ENCODE assay signal across 13 cellular contexts in the genomic region with DNA sequence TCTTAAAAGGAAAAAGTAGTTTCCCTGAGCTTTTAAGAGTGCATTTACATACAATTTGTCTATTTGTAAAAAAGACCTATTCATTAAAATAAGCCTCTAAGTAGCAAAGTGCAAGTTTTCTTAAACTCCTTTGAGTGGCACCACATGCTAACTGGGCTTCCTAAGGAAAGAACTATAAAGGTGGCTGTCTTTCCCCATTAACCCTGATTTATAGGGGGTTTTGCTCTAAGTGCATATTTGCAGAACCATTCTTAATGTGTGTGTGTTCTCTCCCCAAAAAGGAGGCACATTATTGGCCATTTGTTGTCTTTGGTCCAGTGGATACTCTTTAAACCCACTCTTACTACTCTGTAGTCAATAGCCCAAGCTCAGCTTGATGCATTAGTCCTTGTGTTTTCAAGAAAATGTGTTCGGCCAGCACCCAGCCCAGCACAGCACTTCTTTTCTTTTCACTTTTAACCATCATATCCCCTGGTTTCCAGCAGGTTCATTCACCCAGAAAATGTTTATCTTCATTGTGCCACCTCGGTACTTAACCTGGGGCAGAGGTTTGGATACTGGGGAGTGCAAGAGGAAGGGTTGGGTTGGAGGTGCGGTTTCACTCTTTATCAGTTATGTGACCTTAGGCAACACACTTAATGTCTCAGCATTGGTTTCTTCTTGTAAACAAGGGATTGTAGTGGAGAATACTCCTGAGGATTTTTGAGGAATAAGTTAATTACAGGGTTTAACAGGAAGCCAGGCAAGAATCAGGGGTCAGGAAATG.
A peak's percentile ranks its signal among the peaks of the same experiment; 100 is the strongest.
DNase-seq lines count a peak whose midpoint lies in the region; ATAC-seq and TF ChIP-seq lines count a peak whose summit lies in the region.
"Had no signal": no experiment of that assay in that cellular context is flagged by ENCODE, and none has a peak within 500 bp of the region (broad histone marks: within the 10 kb centered on the region; RNA-seq: fewer than 3 reads in every experiment).

No MANE protein-coding gene starts in this region.

- H3K27ac ChIP-seq in HEK293 (ENCODE audit: extremely low read depth, low read depth, low read length) (peak overlapping the region; percentile 12; the same call in 1 of the 2 replicates), RWPE1 (no peak overlapping the region), gastroesophageal sphincter (peak overlapping the region in 3 of 4 donors; percentile 59 to 67 (median 63)), gastrocnemius medialis (peak overlapping the region in 3 of 4 donors; percentile 77 to 84 (median 83))

- in situ Hi-C loops in gastrocnemius medialis (cut with MboI; ENCODE audit: low sequenced_read_pairs in 4 of 4): no loop called here

- H3K4me3 ChIP-seq in HEK293 (ENCODE audit: low read depth, low read length) (no peak overlapping the region), gastroesophageal sphincter (no peak overlapping the region), gastrocnemius medialis (no peak overlapping the region)

- TF ChIP-seq CTCF in HEK293 (tag by site-specific recombination; IDR thresholded peaks at IDR 0.05) (no peak), RWPE1 (conservative IDR thresholded peaks at IDR 0.05; ENCODE audit: low read depth) (no peak), gastroesophageal sphincter (IDR thresholded peaks at IDR 0.05) (no peak), gastrocnemius medialis (IDR thresholded peaks at IDR 0.05 in 4 of 5, conservative IDR thresholded peaks at IDR 0.05 in 1 of 5) (no peak)

- intact Hi-C loops in gastrocnemius medialis (cut with DNase I; ENCODE audit: low total_unique reads): loop anchor here (2.0 to 5.0 kb wide), 3 partner anchors 13 to 429 kb away; no protein-coding TSS in a partner anchor

- POLR2A ChIA-PET in HEK293 (lab: Yijun Ruan, JAX) (no interaction called here), RWPE1 (lab: Yijun Ruan, JAX; ENCODE audit: low non-redundant PET) (no interaction called here)

- H3K36me3 ChIP-seq in HEK293 (ENCODE audit: control insufficient read depth in 2 of 2, insufficient read depth in 1 of 2, low read length in 2 of 2) (no peaks in the 10 kb centered on the region), gastroesophageal sphincter (no peaks in the 10 kb centered on the region), gastrocnemius medialis (no peaks in the 10 kb centered on the region)

- no peaks in the 10 kb centered on the region for H3K9me3 ChIP-seq in HEK293 (ENCODE audit: control insufficient read depth, insufficient read depth, low read depth, low read length)
- no peaks in the 10 kb centered on the region for H3K9me3 ChIP-seq in gastroesophageal sphincter
- H3K9me3 ChIP-seq in gastrocnemius medialis: no peaks in the 10 kb centered on the region

- peaks cover 41% of the 10 kb centered on the region for H3K4me1 ChIP-seq in HEK293 (ENCODE audit: control insufficient read depth, insufficient read depth, low read length)
- H3K4me1 ChIP-seq in gastroesophageal sphincter: peaks cover 3 to 45% (median 8%) of the 10 kb centered on the region in 3 donors
- H3K4me1 ChIP-seq in gastrocnemius medialis: peaks cover 52 to 57% of the 10 kb centered on the region in 2 donors

- TF ChIP-seq POLR2A in gastroesophageal sphincter (IDR thresholded peaks at IDR 0.05) (no peak), gastrocnemius medialis (IDR thresholded peaks at IDR 0.05) (no peak), erythroblast (IDR thresholded peaks at IDR 0.05; ENCODE audit: low read length) (no peak)

- 64 to 67% methylated on average over 1 to 3 of the region's 3 CpGs for WGBS in gastroesophageal sphincter (ENCODE audit: low coverage in 1 of 2), 2 donors

- DNase-seq in RWPE1 (ENCODE audit: low spot score) (peak; percentile 4), gastrocnemius medialis (no peak), erythroblast (lab: John Stamatoyannopoulos, UW) (no peak), Kasumi-1 (lab: John Stamatoyannopoulos, UW) (no peak), NCI-H128 (lab: John Stamatoyannopoulos, UW; ENCODE audit: unreplicated experiment) (no peak)
- DNase-seq: activated CD8-positive, alpha-beta memory T cell treated with anti-CD3 and anti-CD28 coated beads for 24 hours; DMS153; H9; left colon; NCI-H2029 treated with DMSO at 0.1 percent for 48 hours had no signal

- CTCF ChIA-PET in HEK293 (lab: Yijun Ruan, JAX) (interaction anchor here (0.7 kb wide), 1 partner anchor 123 kb away, joined by 3 read pairs; no protein-coding TSS in a partner anchor), RWPE1 (lab: Yijun Ruan, JAX) (no interaction called here)

- ATAC-seq in gastroesophageal sphincter (no peak), gastrocnemius medialis (no peak), GM21360 (IDR thresholded peaks at IDR 0.05; ENCODE audit: unreplicated experiment) (no peak)
- ATAC-seq: left colon had no signal

- no peak for TF ChIP-seq EP300 in gastroesophageal sphincter (IDR thresholded peaks at IDR 0.05)

- H3K27me3 ChIP-seq in gastroesophageal sphincter: no peaks in the 10 kb centered on the region
- H3K27me3 ChIP-seq in gastrocnemius medialis: no peaks in the 10 kb centered on the region

TF ChIP-seq in HEK293, 187 proteins besides CTCF, POLR2A, EP300 and RAD21 (continues in another document):
- TF ChIP-seq, protein P1, sequence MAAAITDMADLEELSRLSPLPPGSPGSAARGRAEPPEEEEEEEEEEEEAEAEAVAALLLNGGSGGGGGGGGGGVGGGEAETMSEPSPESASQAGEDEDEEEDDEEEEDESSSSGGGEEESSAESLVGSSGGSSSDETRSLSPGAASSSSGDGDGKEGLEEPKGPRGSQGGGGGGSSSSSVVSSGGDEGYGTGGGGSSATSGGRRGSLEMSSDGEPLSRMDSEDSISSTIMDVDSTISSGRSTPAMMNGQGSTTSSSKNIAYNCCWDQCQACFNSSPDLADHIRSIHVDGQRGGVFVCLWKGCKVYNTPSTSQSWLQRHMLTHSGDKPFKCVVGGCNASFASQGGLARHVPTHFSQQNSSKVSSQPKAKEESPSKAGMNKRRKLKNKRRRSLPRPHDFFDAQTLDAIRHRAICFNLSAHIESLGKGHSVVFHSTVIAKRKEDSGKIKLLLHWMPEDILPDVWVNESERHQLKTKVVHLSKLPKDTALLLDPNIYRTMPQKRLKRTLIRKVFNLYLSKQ (tag by site-specific recombination; IDR thresholded peaks at IDR 0.05; ENCODE audit: borderline replicate concordance): no peak
- TF ChIP-seq, protein P2, sequence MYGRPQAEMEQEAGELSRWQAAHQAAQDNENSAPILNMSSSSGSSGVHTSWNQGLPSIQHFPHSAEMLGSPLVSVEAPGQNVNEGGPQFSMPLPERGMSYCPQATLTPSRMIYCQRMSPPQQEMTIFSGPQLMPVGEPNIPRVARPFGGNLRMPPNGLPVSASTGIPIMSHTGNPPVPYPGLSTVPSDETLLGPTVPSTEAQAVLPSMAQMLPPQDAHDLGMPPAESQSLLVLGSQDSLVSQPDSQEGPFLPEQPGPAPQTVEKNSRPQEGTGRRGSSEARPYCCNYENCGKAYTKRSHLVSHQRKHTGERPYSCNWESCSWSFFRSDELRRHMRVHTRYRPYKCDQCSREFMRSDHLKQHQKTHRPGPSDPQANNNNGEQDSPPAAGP (tag by site-specific recombination; IDR thresholded peaks at IDR 0.05): no peak
- no peak for TF ChIP-seq ZFHX2 (tag by site-specific recombination; conservative IDR thresholded peaks at IDR 0.05)
- no peak for TF ChIP-seq GLIS2 (tag by site-specific recombination; IDR thresholded peaks at IDR 0.05)
- TF ChIP-seq, protein P3, sequence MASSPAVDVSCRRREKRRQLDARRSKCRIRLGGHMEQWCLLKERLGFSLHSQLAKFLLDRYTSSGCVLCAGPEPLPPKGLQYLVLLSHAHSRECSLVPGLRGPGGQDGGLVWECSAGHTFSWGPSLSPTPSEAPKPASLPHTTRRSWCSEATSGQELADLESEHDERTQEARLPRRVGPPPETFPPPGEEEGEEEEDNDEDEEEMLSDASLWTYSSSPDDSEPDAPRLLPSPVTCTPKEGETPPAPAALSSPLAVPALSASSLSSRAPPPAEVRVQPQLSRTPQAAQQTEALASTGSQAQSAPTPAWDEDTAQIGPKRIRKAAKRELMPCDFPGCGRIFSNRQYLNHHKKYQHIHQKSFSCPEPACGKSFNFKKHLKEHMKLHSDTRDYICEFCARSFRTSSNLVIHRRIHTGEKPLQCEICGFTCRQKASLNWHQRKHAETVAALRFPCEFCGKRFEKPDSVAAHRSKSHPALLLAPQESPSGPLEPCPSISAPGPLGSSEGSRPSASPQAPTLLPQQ (tag by site-specific recombination; IDR thresholded peaks at IDR 0.05): no peak
- TF ChIP-seq ZNF777 (tag by site-specific recombination; IDR thresholded peaks at IDR 0.05; ENCODE audit: borderline replicate concordance): no peak
- TF ChIP-seq ZNF239 (tag by site-specific recombination; IDR thresholded peaks at IDR 0.05): no peak
- no peak for TF ChIP-seq ZNF76 (tag by site-specific recombination; IDR thresholded peaks at IDR 0.05; ENCODE audit: borderline replicate concordance, low read depth)
- peak; percentile 31 for TF ChIP-seq ZBTB17 (tag by site-specific recombination; IDR thresholded peaks at IDR 0.05)
- TF ChIP-seq, protein P4, sequence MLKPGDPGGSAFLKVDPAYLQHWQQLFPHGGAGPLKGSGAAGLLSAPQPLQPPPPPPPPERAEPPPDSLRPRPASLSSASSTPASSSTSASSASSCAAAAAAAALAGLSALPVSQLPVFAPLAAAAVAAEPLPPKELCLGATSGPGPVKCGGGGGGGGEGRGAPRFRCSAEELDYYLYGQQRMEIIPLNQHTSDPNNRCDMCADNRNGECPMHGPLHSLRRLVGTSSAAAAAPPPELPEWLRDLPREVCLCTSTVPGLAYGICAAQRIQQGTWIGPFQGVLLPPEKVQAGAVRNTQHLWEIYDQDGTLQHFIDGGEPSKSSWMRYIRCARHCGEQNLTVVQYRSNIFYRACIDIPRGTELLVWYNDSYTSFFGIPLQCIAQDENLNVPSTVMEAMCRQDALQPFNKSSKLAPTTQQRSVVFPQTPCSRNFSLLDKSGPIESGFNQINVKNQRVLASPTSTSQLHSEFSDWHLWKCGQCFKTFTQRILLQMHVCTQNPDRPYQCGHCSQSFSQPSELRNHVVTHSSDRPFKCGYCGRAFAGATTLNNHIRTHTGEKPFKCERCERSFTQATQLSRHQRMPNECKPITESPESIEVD (tag by site-specific recombination; IDR thresholded peaks at IDR 0.05): peak; percentile 48; the same call in 1 of the 2 replicates
- no peak for TF ChIP-seq ZBTB48 (tag by site-specific recombination; IDR thresholded peaks at IDR 0.05)
- TF ChIP-seq ZFP69B (tag by site-specific recombination; IDR thresholded peaks at IDR 0.05): no peak
- TF ChIP-seq ZNF514 (tag by site-specific recombination; IDR thresholded peaks at IDR 0.05): no peak
